8 cellular contexts compared by ENCODE assay signal in genomic region chr5:112860929-112861637, GRCh38. TPM values are rescaled to one million over a fixed set of nuclear protein-coding genes. Genes with fewer than 3 reads are reported as not detected.
DNase-seq lines count a peak whose midpoint lies in the region; ATAC-seq and TF ChIP-seq lines count a peak whose summit lies in the region.

TSS of gene SRP19 (plus strand) at chr5:112861287. CDS start at chr5:112861377, 90 bp downstream.

- peaks cover 40% of the 10 kb centered on the region for H3K36me3 Mint-ChIP-seq in activated T-helper 17 cell treated with anti-CD3 and anti-CD28 coated beads, Interleukin-2, amount 50 U/mL, for 72 hours (ENCODE audit: low read depth)
- peaks cover 2 to 32% (median 5%) of the 10 kb centered on the region in 3 donors for H3K36me3 Mint-ChIP-seq in naive thymus-derived CD8-positive, alpha-beta T cell

- ATAC-seq in activated T-helper 17 cell treated with anti-CD3 and anti-CD28 coated beads, Interleukin-2, amount 50 U/mL, for 72 hours (replicated peaks) = peak; percentile 98
- ATAC-seq in naive thymus-derived CD8-positive, alpha-beta T cell = peak; percentile 94

- no peak for TF ChIP-seq CTCF in LNCaP clone FGC (IDR thresholded peaks at IDR 0.05; ENCODE audit: control insufficient read depth, extremely low read depth, insufficient read depth)
- no peak for TF ChIP-seq CTCF in RWPE1 (conservative IDR thresholded peaks at IDR 0.05; ENCODE audit: low read depth)
- no peak for TF ChIP-seq CTCF in fibroblast of mammary gland (conservative IDR thresholded peaks at IDR 0.05; ENCODE audit: control insufficient read depth, insufficient read depth, low read depth, low read length)

- POLR2A ChIA-PET in RWPE1 (lab: Yijun Ruan, JAX; ENCODE audit: low non-redundant PET) = interaction anchor here (0.5 to 1.6 kb wide), 4 partner anchors 13 to 88 kb away, joined by 3 to 8 read pairs (median 6); partner anchors contain the start of gene REEP5
- POLR2A ChIA-PET in naive thymus-derived CD8-positive, alpha-beta T cell (lab: Charles Lee) = interaction anchor here (0.7 to 1.7 kb wide), 9 partner anchors 9 to 700 kb away, joined by 4 to 16 read pairs (median 4); partner anchors contain the start of genes DCP2 and REEP5

- H3K27ac Mint-ChIP-seq in activated T-helper 17 cell treated with anti-CD3 and anti-CD28 coated beads, Interleukin-2, amount 50 U/mL, for 72 hours = peak within 1 kb of the TSS; percentile 97
- H3K27ac Mint-ChIP-seq in naive thymus-derived CD8-positive, alpha-beta T cell = peak within 1 kb of the TSS; percentile 96 to 99 (median 98)

- no peaks in the 10 kb centered on the region for H3K9me3 Mint-ChIP-seq in activated T-helper 17 cell treated with anti-CD3 and anti-CD28 coated beads, Interleukin-2, amount 50 U/mL, for 72 hours
- peaks cover 0 to 5% (median 0%) of the 10 kb centered on the region in 9 donors for H3K9me3 Mint-ChIP-seq in naive thymus-derived CD8-positive, alpha-beta T cell

- H3K4me3 ChIP-seq in LNCaP clone FGC (ENCODE audit: low read depth, low read length) (peak within 1 kb of the TSS; percentile 64), fibroblast of mammary gland (ENCODE audit: control insufficient read depth, low read depth, low read length) (peak within 1 kb of the TSS; percentile 100)

- CTCF ChIA-PET in RWPE1 (lab: Yijun Ruan, JAX) = interaction anchor here (0.5 to 1.7 kb wide), 3 partner anchors 13 to 599 kb away, joined by 3 to 5 read pairs (median 4); no protein-coding TSS in a partner anchor

- H3K27me3 Mint-ChIP-seq in activated T-helper 17 cell treated with anti-CD3 and anti-CD28 coated beads, Interleukin-2, amount 50 U/mL, for 72 hours = peaks cover 9% of the 10 kb centered on the region
- H3K27me3 Mint-ChIP-seq in naive thymus-derived CD8-positive, alpha-beta T cell = peaks cover 0 to 12% (median 7%) of the 10 kb centered on the region in 5 donors

- peaks cover 16% of the 10 kb centered on the region for H3K4me1 Mint-ChIP-seq in activated T-helper 17 cell treated with anti-CD3 and anti-CD28 coated beads, Interleukin-2, amount 50 U/mL, for 72 hours
- H3K4me1 Mint-ChIP-seq in naive thymus-derived CD8-positive, alpha-beta T cell = peaks cover 14 to 40% (median 28%) of the 10 kb centered on the region in 4 donors

- peak within 1 kb of the TSS; percentile 91 for H3K4me3 Mint-ChIP-seq in activated T-helper 17 cell treated with anti-CD3 and anti-CD28 coated beads, Interleukin-2, amount 50 U/mL, for 72 hours
- peak within 1 kb of the TSS; percentile 91 to 98 (median 96) for H3K4me3 Mint-ChIP-seq in naive thymus-derived CD8-positive, alpha-beta T cell

- DNase-seq in EH (ENCODE audit: low read depth) (peak; percentile 98), GOT3 (lab: John Stamatoyannopoulos, UW) (peak; percentile 76), LNCaP clone FGC (ENCODE audit: low read depth) (peak; percentile 96), RWPE1 (ENCODE audit: low spot score) (peak; percentile 99), fibroblast of mammary gland (ENCODE audit: low read depth) (peak; percentile 98)
- DNase-seq in naive thymus-derived CD8-positive, alpha-beta T cell = peak; percentile 83 to 94 (median 90)
- DNase-seq in stimulated activated naive CD4-positive, alpha-beta T cell (lab: John Stamatoyannopoulos, UW) = peak; percentile 83 to 92 (median 88)

- H3K27ac ChIP-seq in RWPE1 = peak within 1 kb of the TSS; percentile 83

RNA-seq across cellular contexts. Expression of gene SRP19, which starts in this region (rescaled TPM):
- 10 to 100 TPM; 25.4 to 60.3 TPM for total RNA-seq in activated T-helper 17 cell treated with anti-CD3 and anti-CD28 coated beads, Interleukin-2, amount 50 U/mL, for 72 hours
- total RNA-seq in naive thymus-derived CD8-positive, alpha-beta T cell = 10 to 100 TPM; 46.3 to 47.5 TPM
- polyA plus RNA-seq in naive thymus-derived CD8-positive, alpha-beta T cell = 100 to 1,000 TPM in 1 of 3 donors, 10 to 100 TPM in 2; 84.4 to 133 (median 97.8) TPM

Comparison
In these comparisons a context has a peak if more than half of its experiments do, and no peak if none do; other contexts are left out.
1. Peak in every context shown above with its lines: DNase-seq, ATAC-seq, H3K4me3 ChIP-seq and H3K27ac ChIP-seq.